8 cellular contexts compared by ENCODE assay signal in genomic region chr15:80173022-80173759, GRCh38. TPM values are rescaled to one million over a fixed set of nuclear protein-coding genes. Genes with fewer than 3 reads are reported as not detected.
DNase-seq lines count a peak whose midpoint lies in the region; ATAC-seq and TF ChIP-seq lines count a peak whose summit lies in the region.

No MANE protein-coding gene starts in this region.

- 62 to 72% (median 65%) methylated on average over 10 of the region's 10 CpGs for WGBS in ovary, 3 donors

- no peak overlapping the region for H3K9ac ChIP-seq in OCI-LY1 (ENCODE audit: low read length)

- H3K4me1 ChIP-seq in OCI-LY1 (ENCODE audit: insufficient read depth, low read length, severe bottlenecking) (no peaks in the 10 kb centered on the region), ovary (ENCODE audit: insufficient read depth) (no peaks in the 10 kb centered on the region)

- H4K20me1 ChIP-seq in OCI-LY1 (ENCODE audit: insufficient read depth, low read length), result no peaks in the 10 kb centered on the region

- H3K4me3 ChIP-seq in OCI-LY1 (ENCODE audit: low read depth, low read length, poor library complexity, severe bottlenecking) (no peak overlapping the region), ovary (no peak overlapping the region)

- no peak overlapping the region for H3K27ac ChIP-seq in OCI-LY1 (ENCODE audit: low read depth, low read length, poor library complexity, severe bottlenecking)
- no peak overlapping the region for H3K27ac ChIP-seq in ovary

- H3K36me3 Mint-ChIP-seq in type B pancreatic cell, result peaks cover 13% of the 10 kb centered on the region

- peak; percentile 85 for ATAC-seq in HG02981 (IDR thresholded peaks at IDR 0.05; ENCODE audit: unreplicated experiment)

- H3K4me2 ChIP-seq in OCI-LY1 (ENCODE audit: low read length), result no peak overlapping the region

- H3F3A ChIP-seq in OCI-LY1 (ENCODE audit: insufficient read depth, low read length), result no peaks in the 10 kb centered on the region

- no peaks in the 10 kb centered on the region for H3K27me3 ChIP-seq in OCI-LY1 (ENCODE audit: insufficient read depth, low read length)
- H3K27me3 ChIP-seq in ovary, result no peaks in the 10 kb centered on the region

- H3K4me3 Mint-ChIP-seq in type B pancreatic cell, result no peak overlapping the region

- H3K36me3 ChIP-seq in OCI-LY1 (ENCODE audit: insufficient read depth, low read length) (no peaks in the 10 kb centered on the region), ovary (no peaks in the 10 kb centered on the region)

- intact Hi-C loops in ovary (cut with DNase I), result loop anchor here in 1 of 4 donors (10.0 kb wide), 1 partner anchor 108 kb away; no protein-coding TSS in a partner anchor

- H3K9me3 ChIP-seq in OCI-LY1 (ENCODE audit: low read length), result no peaks in the 10 kb centered on the region
- no peaks in the 10 kb centered on the region for H3K9me3 ChIP-seq in ovary

- DNase-seq in NCI-H1694 (lab: John Stamatoyannopoulos, UW) (peak; percentile 31), NCI-H1694 treated with DMSO at 0.1 percent for 48 hours (lab: John Stamatoyannopoulos, UW) (no peak), fibroblast of peridontal ligament (ENCODE audit: extremely low read depth) (peak; percentile 40), ovary (peak; percentile 28 to 75 (median 66)), type B pancreatic cell (ENCODE audit: extremely low spot score, unreplicated experiment) (no peak)
- DNase-seq in activated T-cell treated with anti-CD3 and anti-CD28 coated beads, Interleukin-2, amount 50 U/mL, for 1 hour, result peak; percentile 74

- peak; percentile 80 for TF ChIP-seq CTCF in OCI-LY1 (IDR thresholded peaks at IDR 0.05; ENCODE audit: low read length)
- peak; percentile 26 to 63 (median 36) for TF ChIP-seq CTCF in ovary (IDR thresholded peaks at IDR 0.05)
- peak; percentile 82 for TF ChIP-seq CTCF in type B pancreatic cell (conservative IDR thresholded peaks at IDR 0.05)

- no peak overlapping the region for H3K27ac Mint-ChIP-seq in type B pancreatic cell

- no peak for TF ChIP-seq POLR2A in ovary (IDR thresholded peaks at IDR 0.05)

- no peaks in the 10 kb centered on the region for H3K79me2 ChIP-seq in OCI-LY1 (ENCODE audit: insufficient read depth, low read length)

- no peaks in the 10 kb centered on the region for H3K4me1 Mint-ChIP-seq in type B pancreatic cell (ENCODE audit: unreplicated experiment)

- no peaks in the 10 kb centered on the region for H3K9me3 Mint-ChIP-seq in type B pancreatic cell

- TF ChIP-seq EP300 in ovary (IDR thresholded peaks at IDR 0.05), result no peak

- H2AFZ ChIP-seq in OCI-LY1 (ENCODE audit: low read length), result no peak overlapping the region

- no peaks in the 10 kb centered on the region for H3K9me2 ChIP-seq in OCI-LY1 (ENCODE audit: low read depth, low read length)

- H3K27me3 Mint-ChIP-seq in type B pancreatic cell, result no peaks in the 10 kb centered on the region

RNA-seq across cellular contexts. Expression of gene FAH, which starts 20.4 kb away (rescaled TPM):
- total RNA-seq in ovary (10 to 100 TPM; 19.0 to 47.2 (median 42.8) TPM), type B pancreatic cell (ENCODE audit: low replicate concordance) (24.6 and 25.8 TPM in 2 replicates)
- polyA plus RNA-seq in ovary, result 10 to 100 TPM; 23.2 to 25.9 TPM

Comparison
In these comparisons a context has a peak if more than half of its experiments do, and no peak if none do; other contexts are left out.
1. DNase-seq: peak in NCI-H1694 (single experiment), activated T-cell treated with anti-CD3 and anti-CD28 coated beads, Interleukin-2, amount 50 U/mL, for 1 hour (single experiment), fibroblast of peridontal ligament (single experiment) and ovary (5 of 5); none in NCI-H1694 treated with DMSO at 0.1 percent for 48 hours (single experiment) and type B pancreatic cell (single experiment).
2. Peak in every context shown above with its lines, with median percentiles within 50 percentile points of each other: CTCF ChIP-seq.